14 cellular contexts compared by ENCODE assay signal in the genomic region with DNA sequence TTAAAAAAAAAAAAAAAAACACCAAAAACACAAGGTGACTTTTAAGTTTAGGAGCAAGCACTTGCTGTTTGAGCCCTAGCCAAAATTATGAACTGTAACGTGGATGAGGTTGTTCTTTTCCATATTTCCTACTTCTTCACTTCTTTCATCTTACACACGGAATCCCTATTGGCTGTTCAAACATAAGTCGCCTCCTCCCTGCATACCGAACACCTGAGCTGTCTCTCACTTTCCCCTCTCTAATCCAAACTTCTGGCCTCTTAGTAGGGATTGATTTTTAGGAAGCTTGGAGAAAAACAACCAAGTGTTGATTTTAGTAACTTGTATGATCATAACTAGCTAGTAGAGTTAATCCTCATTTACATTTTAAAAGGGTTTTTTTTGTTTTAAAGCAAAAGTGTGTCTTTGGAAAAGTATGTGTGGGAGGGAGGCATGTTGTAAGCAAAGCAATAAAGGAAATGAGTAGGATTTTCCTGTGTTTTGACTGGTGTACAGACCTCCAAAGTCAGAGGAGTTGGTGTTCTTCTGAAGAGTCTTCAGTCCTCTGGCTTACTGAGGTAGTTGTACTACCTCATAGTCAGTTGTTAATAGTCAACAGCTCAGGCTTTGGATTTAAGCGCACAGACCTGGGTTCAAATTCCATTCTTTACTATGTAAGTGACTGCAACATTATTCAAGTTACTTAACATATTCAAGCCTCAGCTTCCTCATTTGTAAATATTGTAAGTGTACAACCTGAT. TPM values are rescaled to one million over a fixed set of nuclear protein-coding genes. Genes with fewer than 3 reads are reported as not detected.
DNase-seq lines count a peak whose midpoint lies in the region; ATAC-seq, FAIRE-seq and TF ChIP-seq lines count a peak whose summit lies in the region.
"Had no signal": no experiment of that assay in that cellular context is flagged by ENCODE, and none has a peak within 500 bp of the region (broad histone marks: within the 10 kb centered on the region; RNA-seq: fewer than 3 reads in every experiment).

No MANE protein-coding gene starts in this region.

- peaks cover 28% of the 10 kb centered on the region for H3K36me3 ChIP-seq in ACC112 (ENCODE audit: insufficient read depth, low read length)

- TF ChIP-seq CTCF in astrocyte of the spinal cord (IDR thresholded peaks at IDR 0.05; ENCODE audit: low read depth, low read length): no peak

- DNase-seq in H54 (ENCODE audit: insufficient read length, low spot score): peak; percentile 12
- DNase-seq in astrocyte of the spinal cord (ENCODE audit: low read depth, low spot score): peak; percentile 35
- DNase-seq in kidney tubule cell (ENCODE audit: low spot score): peak; percentile 42
- no peak for DNase-seq in globus pallidus (ENCODE audit: low spot score)
- no peak for DNase-seq in stimulated activated CD4-positive, alpha-beta T cell treated with anti-CD3 and anti-CD28 coated beads, Interleukin-4, amount 100 ng/mL, for 4 hours
- DNase-seq in A172 (ENCODE audit: low spot score): no peak
- DNase-seq: DND-41; mucosa of descending colon; NCI-H1436; NCI-H748 treated with DMSO at 0.1 percent for 48 hours; stimulated activated CD8-positive, alpha-beta memory T cell treated with anti-CD3 and anti-CD28 coated beads, Interleukin-4, amount 100 ng/mL, for 48 hours had no signal

- no peak for ATAC-seq in HG02852 (IDR thresholded peaks at IDR 0.05; ENCODE audit: unreplicated experiment)
- ATAC-seq: mucosa of descending colon had no signal

- H3K27me3 ChIP-seq in ACC112 (ENCODE audit: insufficient read depth, low read length): no peaks in the 10 kb centered on the region
- H3K27me3 ChIP-seq: vagina had no signal

- H3K4me3 ChIP-seq in ACC112 (ENCODE audit: low read depth, low read length): no peak overlapping the region
- no peak overlapping the region for H3K4me3 ChIP-seq in astrocyte of the spinal cord (ENCODE audit: low read depth, low read length)
- H3K4me3 ChIP-seq: mucosa of descending colon, vagina had no signal

- H2AFZ ChIP-seq in ACC112 (ENCODE audit: low read length, unreplicated experiment): no peak overlapping the region

- FAIRE-seq in H54 (lab: Jason Lieb, UNC): peak; percentile 57

- peak overlapping the region; percentile 65 for H3K27ac ChIP-seq in ACC112 (ENCODE audit: low read depth, low read length)
- H3K27ac ChIP-seq: vagina had no signal

- H3K79me2 ChIP-seq in ACC112 (ENCODE audit: control insufficient read depth, insufficient read depth, low read length, unreplicated experiment): peaks cover 38% of the 10 kb centered on the region

- no peak for TF ChIP-seq POLR2A in H54 (IDR thresholded peaks at IDR 0.05; ENCODE audit: low read depth, low read length)

- peaks cover 11% of the 10 kb centered on the region for H3K4me1 ChIP-seq in ACC112 (ENCODE audit: control insufficient read depth, insufficient read depth, low read length, unreplicated experiment)
- H3K4me1 ChIP-seq: vagina had no signal

- in situ Hi-C loops in astrocyte of the spinal cord (cut with HindIII; ENCODE audit: low sequenced_read_pairs): no loop called here

RNA-seq across cellular contexts. Expression of a gene that starts 39.3 kb away (rescaled TPM):
- total RNA-seq in A172 (2014; rRNA removed; shearing (Covaris generic)): 47.9 and 50.3 TPM in 2 replicates

Comparison
In these comparisons a context has a peak if more than half of its experiments do, and no peak if none do; other contexts are left out.
1. DNase-seq: peak in H54 (single experiment), astrocyte of the spinal cord (single experiment) and kidney tubule cell (single experiment); none in globus pallidus (single experiment), stimulated activated CD4-positive, alpha-beta T cell treated with anti-CD3 and anti-CD28 coated beads, Interleukin-4, amount 100 ng/mL, for 4 hours (0 of 2) and A172 (single experiment).